Comparison of ENCODE assay signal across 22 cellular contexts in the genomic region with DNA sequence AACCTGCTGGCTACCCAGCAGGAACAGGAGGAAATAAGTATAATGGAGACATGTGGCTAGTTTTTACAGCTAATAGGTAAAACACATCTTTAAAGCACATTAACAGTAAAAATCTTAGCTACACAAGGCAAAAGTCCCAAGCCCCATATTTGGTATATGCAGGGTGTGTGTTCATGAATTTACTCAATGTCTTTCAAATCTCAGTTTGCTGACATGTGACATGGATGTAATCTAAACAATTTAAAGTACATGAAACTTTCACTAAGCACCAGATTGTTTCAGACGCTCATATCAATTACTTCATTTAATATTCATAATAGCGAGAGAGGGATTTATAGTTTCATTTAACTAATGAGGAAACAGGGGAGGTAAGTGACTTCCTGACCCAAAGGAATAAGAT. TPM values are rescaled to one million over a fixed set of nuclear protein-coding genes. Genes with fewer than 3 reads are reported as not detected.
A peak's percentile ranks its signal among the peaks of the same experiment; 100 is the strongest.
DNase-seq lines count a peak whose midpoint lies in the region; ATAC-seq, FAIRE-seq and TF ChIP-seq lines count a peak whose summit lies in the region.
"Had no signal": no experiment of that assay in that cellular context is flagged by ENCODE, and none has a peak within 500 bp of the region (broad histone marks: within the 10 kb centered on the region; RNA-seq: fewer than 3 reads in every experiment).

No MANE protein-coding gene starts in this region.

- peaks cover 65% of the 10 kb centered on the region for H3F3A ChIP-seq in PC-9 (ENCODE audit: insufficient read depth, low read depth)

- H3K36me3 ChIP-seq in PC-9 (ENCODE audit: low read depth) (peaks cover 13% of the 10 kb centered on the region), esophagus squamous epithelium (peaks cover 0 to 8% (median 0%) of the 10 kb centered on the region in 3 donors), gastroesophageal sphincter (no peaks in the 10 kb centered on the region)
- H3K36me3 ChIP-seq: ovary, right lobe of liver had no signal

- H3K9me3 ChIP-seq in PC-9 (ENCODE audit: insufficient read depth, low read depth) = no peaks in the 10 kb centered on the region
- no peaks in the 10 kb centered on the region for H3K9me3 ChIP-seq in esophagus squamous epithelium
- H3K9me3 ChIP-seq in gastroesophageal sphincter = no peaks in the 10 kb centered on the region
- H3K9me3 ChIP-seq: ovary, right lobe of liver had no signal

- no peak for TF ChIP-seq EP300 in gastroesophageal sphincter (IDR thresholded peaks at IDR 0.05)

- H4K20me1 ChIP-seq in PC-9 (ENCODE audit: insufficient read depth) = peaks cover 12% of the 10 kb centered on the region; the same call in 1 of the 2 replicates

- H3K79me2 ChIP-seq in PC-9 (ENCODE audit: low read depth) = peaks cover 55% of the 10 kb centered on the region

- peak overlapping the region; percentile 97; the same call in 1 of the 2 replicates for H3K4me3 ChIP-seq in PC-9
- H3K4me3 ChIP-seq in esophagus squamous epithelium = peak overlapping the region in 3 of 4 donors; percentile 69 to 80 (median 78)
- peak overlapping the region in 1 of 7 experiments; percentile 11 for H3K4me3 ChIP-seq in skin epidermis
- H3K4me3 ChIP-seq in gastroesophageal sphincter = no peak overlapping the region
- H3K4me3 ChIP-seq: ovary, right lobe of liver had no signal

- H3K27ac ChIP-seq in PC-9 (peak overlapping the region; percentile 99), esophagus squamous epithelium (peak overlapping the region; percentile 83 to 99 (median 95)), skin epidermis (peak overlapping the region in 15 of 21 experiments; percentile 10 to 92 (median 61)), gastroesophageal sphincter (no peak overlapping the region)
- H3K27ac ChIP-seq: ovary, right lobe of liver had no signal

- H3K4me2 ChIP-seq in PC-9 = peak overlapping the region; percentile 86

- 37 to 45% methylated on average over 2 of the region's 2 CpGs for WGBS in esophagus squamous epithelium, 2 donors
- 39 to 66% methylated on average over 2 of the region's 2 CpGs for WGBS in gastroesophageal sphincter (ENCODE audit: low coverage in 1 of 2), 2 donors

- H3K4me1 ChIP-seq in PC-9 (replicated peaks; ENCODE audit: insufficient read depth) (peaks cover 55% of the 10 kb centered on the region), esophagus squamous epithelium (peaks cover 22 to 86% (median 23%) of the 10 kb centered on the region in 3 donors), gastroesophageal sphincter (peaks cover 0 to 22% (median 7%) of the 10 kb centered on the region in 3 donors)

- POLR2A ChIA-PET in PC-9 (lab: Charles Lee; ENCODE audit: unreplicated experiment) = interaction anchor here (0.6 to 1.4 kb wide), 3 partner anchors 27 to 47 kb away, joined by 3 to 7 read pairs (median 4); partner anchors contain the start of gene OMA1

- H3K27me3 ChIP-seq in PC-9 (ENCODE audit: insufficient read depth, low read depth) (no peaks in the 10 kb centered on the region), esophagus squamous epithelium (peaks cover 0 to 19% (median 0%) of the 10 kb centered on the region in 4 donors), gastroesophageal sphincter (peaks cover 76% of the 10 kb centered on the region)
- H3K27me3 ChIP-seq: ovary had no signal

- no TSS peak for BruUV-seq in PC-9 (replicated peaks; lab: Mats Ljungman, UMichigan)

- CTCF ChIA-PET in PC-9 (lab: Charles Lee) = interaction anchor here (1.3 kb wide), 1 partner anchor 79 kb away, joined by 4 read pairs; no protein-coding TSS in a partner anchor

- DNase-seq in GM12892 (ENCODE audit: insufficient read length) = no peak
- no peak for DNase-seq in PC-9
- no peak for DNase-seq in esophagus squamous epithelium (lab: John Stamatoyannopoulos, UW)
- no peak for DNase-seq in effector CD8-positive, alpha-beta T cell (lab: John Stamatoyannopoulos, UW)
- no peak for DNase-seq in NCI-H524 (lab: John Stamatoyannopoulos, UW)
- DNase-seq in medulla oblongata (ENCODE audit: extremely low spot score) = no peak
- DNase-seq: HCEC 1CT, hippocampal formation, Karpas-422, NCI-H1048, NCI-H2029 treated with DMSO at 0.1 percent for 48 hours, NCI-H510A, ovary, right lobe of liver had no signal

- no peak for TF ChIP-seq CTCF in PC-9 (conservative IDR thresholded peaks at IDR 0.05)
- TF ChIP-seq CTCF in esophagus squamous epithelium (IDR thresholded peaks at IDR 0.05) = no peak
- TF ChIP-seq CTCF in gastroesophageal sphincter (IDR thresholded peaks at IDR 0.05) = no peak

- H3K9me2 ChIP-seq in PC-9 (ENCODE audit: insufficient read depth) = no peaks in the 10 kb centered on the region

- intact Hi-C loops in PC-9 (cut with micrococcal nuclease; ENCODE audit: unreplicated experiment) (loop anchor here (2.0 kb wide), 1 partner anchor 56 kb away; no protein-coding TSS in a partner anchor), esophagus squamous epithelium (cut with DNase I) (no loop called here)

- TF ChIP-seq POLR2A in GM12892 (IDR thresholded peaks at IDR 0.05; ENCODE audit: low read depth, low read length) = no peak
- TF ChIP-seq POLR2A in esophagus squamous epithelium (IDR thresholded peaks at IDR 0.05) = no peak
- TF ChIP-seq POLR2A in gastroesophageal sphincter (IDR thresholded peaks at IDR 0.05) = no peak

- H2AFZ ChIP-seq in PC-9 = no peak overlapping the region

- ATAC-seq in gastroesophageal sphincter = no peak
- ATAC-seq: Right ventricle myocardium inferior had no signal

- FAIRE-seq in GM12892 (lab: Jason Lieb, UNC) = peak; percentile 51
- FAIRE-seq: colon, G401.6, TTC549 had no signal

RNA-seq across cellular contexts. Expression of gene TACSTD2, which starts 3.9 kb away (rescaled TPM):
- polyA plus RNA-seq in GM12892 (2012; ENCODE audit: missing spikeins) = 0.11 TPM
- total RNA-seq in PC-9 (2021) (489 and 702 TPM in 2 replicates), esophagus squamous epithelium (1,000 to 10,000 TPM in 1 of 4 donors, 100 to 1,000 TPM in 3; 565 to 1,522 (median 625) TPM), gastroesophageal sphincter (10 to 100 TPM in 1 of 4 donors, 1 to 10 TPM in 3; 1.5 to 39.5 (median 4.5) TPM)
- polyA plus RNA-seq: CD14-positive monocyte; naive thymus-derived CD4-positive, alpha-beta T cell had no signal

RNA-seq across cellular contexts. Expression of gene OMA1, which starts 26.6 kb away (rescaled TPM):
- polyA plus RNA-seq in GM12892 (2012; ENCODE audit: missing spikeins) = 42.6 TPM
- total RNA-seq in PC-9 (2021) = 27.9 and 29.0 TPM in 2 replicates
- 10 to 100 TPM; 24.1 to 41.4 (median 30.5) TPM for total RNA-seq in esophagus squamous epithelium
- total RNA-seq in gastroesophageal sphincter = 10 to 100 TPM; 29.1 to 54.2 (median 36.6) TPM

Comparison
In these comparisons a context has a peak if more than half of its experiments do, and no peak if none do; other contexts are left out.
1. H3K27ac ChIP-seq: peak in PC-9 (single experiment), esophagus squamous epithelium (4 of 4) and skin epidermis (15 of 21); none in gastroesophageal sphincter (0 of 4).
2. H3K4me3 ChIP-seq: peak in PC-9 (single experiment) and esophagus squamous epithelium (3 of 4); none in gastroesophageal sphincter (0 of 2).
3. RNA of gene TACSTD2, which starts 3.9 kb away (total RNA-seq): 565 to 1,522 TPM in esophagus squamous epithelium and 489 to 702 TPM in PC-9; 1.5 to 39.5 TPM in gastroesophageal sphincter; every median in the first group is over 10 times any median in the second.